In the genomic region with DNA sequence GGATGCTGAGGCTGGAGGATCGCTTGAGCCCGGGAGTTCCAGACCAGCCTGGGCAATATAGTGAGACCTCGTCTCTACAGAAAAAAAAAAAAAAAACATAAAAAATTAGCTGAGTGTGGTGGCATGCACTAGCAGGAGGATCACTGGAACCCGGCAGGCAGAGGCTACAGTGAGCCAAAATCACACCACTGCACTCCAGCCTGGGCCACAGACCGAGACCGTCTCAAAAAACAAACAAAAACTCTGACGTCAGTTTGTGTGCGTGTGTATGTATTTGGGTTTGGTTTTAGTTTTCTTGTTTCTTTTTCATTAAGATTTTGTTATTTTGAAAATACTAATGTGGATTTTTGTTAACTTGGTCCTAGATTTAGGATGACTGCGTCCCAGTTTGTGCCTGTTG, we compare ENCODE assay signal across 21 cellular contexts. TPM values are rescaled to one million over a fixed set of nuclear protein-coding genes. Genes with fewer than 3 reads are reported as not detected.
DNase-seq lines count a peak whose midpoint lies in the region; ATAC-seq and TF ChIP-seq lines count a peak whose summit lies in the region.
"Had no signal": no experiment of that assay in that cellular context is flagged by ENCODE, and none has a peak within 500 bp of the region (broad histone marks: within the 10 kb centered on the region; RNA-seq: fewer than 3 reads in every experiment).

No MANE protein-coding gene starts in this region.

- peaks cover 25% of the 10 kb centered on the region for H3K4me1 ChIP-seq in IMR-90 (ENCODE audit: control insufficient read depth, insufficient read depth, low read length)
- H3K4me1 ChIP-seq in esophagus muscularis mucosa: peaks cover 44 to 57% (median 53%) of the 10 kb centered on the region in 4 donors
- peaks cover 27% of the 10 kb centered on the region for H3K4me1 ChIP-seq in mesenchymal stem cell (ENCODE audit: control insufficient read depth, insufficient read depth, low read depth, low read length)
- H3K4me1 ChIP-seq in subcutaneous abdominal adipose tissue (ENCODE audit: control insufficient read depth in 5 of 5, insufficient read depth in 5 of 5, low read length in 5 of 5): peaks cover 13 to 39% (median 33%) of the 10 kb centered on the region in 5 donors
- peaks cover 27% of the 10 kb centered on the region for H3K4me1 ChIP-seq in mucosa of descending colon (ENCODE audit: low read depth)

- H4K91ac ChIP-seq in IMR-90 (ENCODE audit: insufficient read depth, low read depth, low read length) (no peak overlapping the region), mesenchymal stem cell (ENCODE audit: low read length) (no peak overlapping the region)

- DNase-seq in IMR-90 (peak; percentile 29), esophagus muscularis mucosa (ENCODE audit: extremely low spot score) (no peak), mesenchymal stem cell (no peak), mucosa of descending colon (no peak), hypothalamus (lab: John Stamatoyannopoulos, UW) (no peak)
- no peak for DNase-seq in activated naive CD8-positive, alpha-beta T cell treated with anti-CD3 and anti-CD28 coated beads for 36 hours
- DNase-seq: activated CD4-positive, alpha-beta memory T cell treated with anti-CD3 and anti-CD28 coated beads, Interleukin-2, amount 10 ng/mL, durations not matched to agents 7 days and 5 days; activated naive CD4-positive, alpha-beta T cell treated with anti-CD3 and anti-CD28 coated beads, Interleukin-2, amount 50 U/mL, for 16 hours; activated T-cell treated with anti-CD3 and anti-CD28 coated beads, Interleukin-2, amount 50 U/mL, for 4 hours; cortex of kidney; KG1; NCI-H2081 treated with DMSO at 0.1 percent for 48 hours; NCI-H526; SIG-M5; stimulated activated naive CD8-positive, alpha-beta T cell treated with anti-CD3 and anti-CD28 coated beads, Interleukin-15, amount 100 ng/mL, for 72 hours; WERI-Rb-1 had no signal

- no peaks in the 10 kb centered on the region for H3K27me3 ChIP-seq in IMR-90 (ENCODE audit: control insufficient read depth, insufficient read depth, low read length)
- H3K27me3 ChIP-seq in esophagus muscularis mucosa: no peaks in the 10 kb centered on the region
- H3K27me3 ChIP-seq in mesenchymal stem cell (ENCODE audit: control insufficient read depth in 1 of 2, insufficient read depth in 1 of 2, low read length in 2 of 2): no peaks in the 10 kb centered on the region
- H3K27me3 ChIP-seq in subcutaneous abdominal adipose tissue (ENCODE audit: control insufficient read depth in 5 of 5, insufficient read depth in 4 of 5, low read length in 5 of 5): no peaks in the 10 kb centered on the region

- no peaks in the 10 kb centered on the region for H3K27me3 Mint-ChIP-seq in activated naive CD8-positive, alpha-beta T cell treated with anti-CD3 and anti-CD28 coated beads for 36 hours
- H3K27me3 Mint-ChIP-seq: activated CD4-positive, alpha-beta memory T cell treated with anti-CD3 and anti-CD28 coated beads, Interleukin-2, amount 10 ng/mL, durations not matched to agents 7 days and 5 days; memory B cell; stimulated activated naive CD8-positive, alpha-beta T cell treated with anti-CD3 and anti-CD28 coated beads, Interleukin-15, amount 100 ng/mL, for 72 hours had no signal

- no peak overlapping the region for H4K5ac ChIP-seq in IMR-90 (ENCODE audit: low read depth, low read length)

- H3K4ac ChIP-seq in IMR-90 (ENCODE audit: low read depth, low read length): no peak overlapping the region
- no peak overlapping the region for H3K4ac ChIP-seq in mesenchymal stem cell (ENCODE audit: low read depth in 1 of 2, low read length in 2 of 2)

- no peaks in the 10 kb centered on the region for H3K36me3 Mint-ChIP-seq in activated naive CD8-positive, alpha-beta T cell treated with anti-CD3 and anti-CD28 coated beads for 36 hours

- no peaks in the 10 kb centered on the region for H3K9me3 ChIP-seq in IMR-90 (ENCODE audit: control insufficient read depth, insufficient read depth, low read length)
- no peaks in the 10 kb centered on the region for H3K9me3 ChIP-seq in esophagus muscularis mucosa
- no peaks in the 10 kb centered on the region for H3K9me3 ChIP-seq in mesenchymal stem cell (ENCODE audit: control insufficient read depth, low read length)
- H3K9me3 ChIP-seq in subcutaneous abdominal adipose tissue (ENCODE audit: control insufficient read depth in 5 of 5, low read length in 5 of 5): no peaks in the 10 kb centered on the region
- no peaks in the 10 kb centered on the region for H3K9me3 ChIP-seq in mucosa of descending colon

- TF ChIP-seq CTCF in IMR-90 (conservative IDR thresholded peaks at IDR 0.05; ENCODE audit: low read depth, low read length) (no peak), esophagus muscularis mucosa (IDR thresholded peaks at IDR 0.05) (no peak), mucosa of descending colon (IDR thresholded peaks at IDR 0.05) (no peak)

- H2AK5ac ChIP-seq in IMR-90 (ENCODE audit: low read depth, low read length) (no peak overlapping the region), mesenchymal stem cell (ENCODE audit: low read length, severe bottlenecking) (no peak overlapping the region)

- H3K36me3 ChIP-seq in IMR-90 (ENCODE audit: control insufficient read depth, insufficient read depth, low read length) (peaks cover 51% of the 10 kb centered on the region), esophagus muscularis mucosa (peaks cover 22 to 79% (median 57%) of the 10 kb centered on the region in 4 donors), mesenchymal stem cell (ENCODE audit: control insufficient read depth in 1 of 2, insufficient read depth in 2 of 2, low read depth in 1 of 2, low read length in 2 of 2) (peaks cover 54 to 88% of the 10 kb centered on the region in 2 experiments), subcutaneous abdominal adipose tissue (ENCODE audit: control insufficient read depth in 5 of 5, insufficient read depth in 5 of 5, low read length in 5 of 5) (peaks cover 10 to 85% (median 72%) of the 10 kb centered on the region in 5 donors), mucosa of descending colon (ENCODE audit: low read depth) (no peaks in the 10 kb centered on the region)

- ATAC-seq in IMR-90 (ENCODE audit: low read depth) (no peak), HG03097 (IDR thresholded peaks at IDR 0.05; ENCODE audit: low FRiP score, unreplicated experiment) (no peak), mucosa of descending colon (no peak)
- ATAC-seq: activated T-cell treated with anti-CD3 and anti-CD28 coated beads, Interleukin-2, amount 50 U/mL, for 4 hours; stimulated activated naive CD8-positive, alpha-beta T cell treated with anti-CD3 and anti-CD28 coated beads, Interleukin-15, amount 100 ng/mL, for 72 hours had no signal

- H2BK5ac ChIP-seq in IMR-90 (ENCODE audit: low read depth, low read length, poor library complexity, severe bottlenecking): peak overlapping the region; percentile 30
- no peak overlapping the region for H2BK5ac ChIP-seq in mesenchymal stem cell (ENCODE audit: low read depth, low read length, poor library complexity, severe bottlenecking)

- TF ChIP-seq EP300 in esophagus muscularis mucosa (IDR thresholded peaks at IDR 0.05): no peak

- H4K20me1 ChIP-seq in IMR-90 (ENCODE audit: insufficient read depth, low read length): peaks cover 56% of the 10 kb centered on the region

- H3K4me2 ChIP-seq in IMR-90 (ENCODE audit: low read depth, low read length) (0 out of 2 replicates have a peak overlapping the region, but pooled peaks have one; percentile 13), mesenchymal stem cell (ENCODE audit: low read length, poor library complexity, severe bottlenecking) (no peak overlapping the region)

- whole genome bisulfite sequencing in IMR-90 (ENCODE audit: extremely low coverage in 2 of 2, insufficient read length in 1 of 2), 2 experiments: 80% methylated on average over 1 of the region's 9 CpGs; no CpG with 5 or more reads in 1 of the 2 experiments
- WGBS in esophagus muscularis mucosa: 69% methylated on average over 9 of the region's 9 CpGs
- 93% methylated on average over 8 of the region's 9 CpGs for WGBS in mesenchymal stem cell

- no peak overlapping the region for H4K8ac ChIP-seq in IMR-90 (ENCODE audit: low read depth in 2 of 2, low read length in 2 of 2)
- H4K8ac ChIP-seq in mesenchymal stem cell (ENCODE audit: low read length): no peak overlapping the region

- H3K27ac ChIP-seq in IMR-90 (ENCODE audit: insufficient read depth, low read length) (no peak overlapping the region), esophagus muscularis mucosa (replicated peaks in 1 of 4) (peak overlapping the region; percentile 38 to 56 (median 50)), mesenchymal stem cell (ENCODE audit: low read length, poor library complexity, severe bottlenecking) (no peak overlapping the region), subcutaneous abdominal adipose tissue (ENCODE audit: low read depth, low read length) (peak overlapping the region; percentile 27)
- H3K27ac ChIP-seq: HL-60 had no signal

- no peak overlapping the region for H3K4me3 ChIP-seq in IMR-90 (ENCODE audit: insufficient read depth, low read depth, low read length)
- H3K4me3 ChIP-seq in esophagus muscularis mucosa: no peak overlapping the region
- no peak overlapping the region for H3K4me3 ChIP-seq in mesenchymal stem cell (ENCODE audit: insufficient read depth in 1 of 2, low read depth in 1 of 2, low read length in 2 of 2)
- H3K4me3 ChIP-seq in subcutaneous abdominal adipose tissue (ENCODE audit: low read depth in 1 of 5, low read length in 5 of 5): no peak overlapping the region
- H3K4me3 ChIP-seq in mucosa of descending colon: no peak overlapping the region

- in situ Hi-C loops in IMR-90 (cut with MboI; ENCODE audit: low sequenced_read_pairs): no loop called here

- H3K4me1 Mint-ChIP-seq in activated naive CD8-positive, alpha-beta T cell treated with anti-CD3 and anti-CD28 coated beads for 36 hours: peaks cover 9% of the 10 kb centered on the region

- TF ChIP-seq RAD21 in IMR-90 (IDR thresholded peaks at IDR 0.05; ENCODE audit: low read length): no peak

- POLR2A ChIA-PET in IMR-90 (lab: Charles Lee; ENCODE audit: unreplicated experiment): no interaction called here

- H3K9me1 ChIP-seq in IMR-90 (ENCODE audit: insufficient read depth, low read length): peaks cover 23% of the 10 kb centered on the region

- dilution Hi-C loops in IMR-90 (cut with HindIII; ENCODE audit: low sequenced_read_pairs, unreplicated experiment): no loop called here

- H2BK120ac ChIP-seq in IMR-90 (ENCODE audit: low read depth, low read length) (no peak overlapping the region), mesenchymal stem cell (ENCODE audit: low read depth, low read length) (no peak overlapping the region)

- peaks cover 20 to 80% of the 10 kb centered on the region in 2 experiments for H3K79me1 ChIP-seq in IMR-90 (ENCODE audit: low read depth in 1 of 2, low read length in 2 of 2)
- H3K79me1 ChIP-seq in mesenchymal stem cell (replicated peaks; ENCODE audit: low read length, poor library complexity, severe bottlenecking): peaks cover 27% of the 10 kb centered on the region

- H3K27ac Mint-ChIP-seq in activated naive CD8-positive, alpha-beta T cell treated with anti-CD3 and anti-CD28 coated beads for 36 hours: no peak overlapping the region
- H3K27ac Mint-ChIP-seq: activated CD4-positive, alpha-beta memory T cell treated with anti-CD3 and anti-CD28 coated beads, Interleukin-2, amount 10 ng/mL, durations not matched to agents 7 days and 5 days; stimulated activated naive CD8-positive, alpha-beta T cell treated with anti-CD3 and anti-CD28 coated beads, Interleukin-15, amount 100 ng/mL, for 72 hours; T-helper 1 cell treated with Interleukin-12 subunit alpha and Interleukin-12 subunit beta and Interleukin-4 antibody, amounts not matched to agents 30 μg/mL and 1 μg/mL, for 36 hours had no signal

- H2BK15ac ChIP-seq in IMR-90 (ENCODE audit: low read depth, low read length) (no peak overlapping the region), mesenchymal stem cell (ENCODE audit: low read depth, poor library complexity, severe bottlenecking) (no peak overlapping the region)

- no peak overlapping the region for H3K23ac ChIP-seq in IMR-90 (ENCODE audit: low read depth, low read length)
- no peak overlapping the region for H3K23ac ChIP-seq in mesenchymal stem cell (ENCODE audit: low read length in 2 of 2)

- no TSS peak for BruUV-seq in IMR-90 (replicated peaks; lab: Mats Ljungman, UMichigan)

- H2BK20ac ChIP-seq in IMR-90 (ENCODE audit: low read depth, low read length): no peak overlapping the region

- H3K56ac ChIP-seq in IMR-90 (ENCODE audit: extremely low read depth, insufficient read depth, low read length): no peak overlapping the region

- H2AFZ ChIP-seq in IMR-90 (replicated peaks; ENCODE audit: low read length, poor library complexity) (no peak overlapping the region), mesenchymal stem cell (ENCODE audit: low read depth, low read length) (no peak overlapping the region)

- H2BK12ac ChIP-seq in mesenchymal stem cell (ENCODE audit: low read length in 2 of 2): no peak overlapping the region

- no peaks in the 10 kb centered on the region for H3K9me3 Mint-ChIP-seq in activated naive CD8-positive, alpha-beta T cell treated with anti-CD3 and anti-CD28 coated beads for 36 hours
- H3K9me3 Mint-ChIP-seq: activated CD4-positive, alpha-beta memory T cell treated with anti-CD3 and anti-CD28 coated beads, Interleukin-2, amount 10 ng/mL, durations not matched to agents 7 days and 5 days; activated T-cell treated with anti-CD3 and anti-CD28 coated beads, Interleukin-2, amount 50 U/mL, for 4 hours; memory B cell; stimulated activated naive CD8-positive, alpha-beta T cell treated with anti-CD3 and anti-CD28 coated beads, Interleukin-15, amount 100 ng/mL, for 72 hours; T-helper 1 cell treated with Interleukin-12 subunit alpha and Interleukin-12 subunit beta and Interleukin-4 antibody, amounts not matched to agents 30 μg/mL and 1 μg/mL, for 36 hours had no signal

- H3K18ac ChIP-seq in IMR-90 (ENCODE audit: low read depth, low read length) (no peak overlapping the region), mesenchymal stem cell (ENCODE audit: low read depth in 1 of 2, low read length in 2 of 2) (no peak overlapping the region)

- no peak overlapping the region for H3K14ac ChIP-seq in IMR-90 (replicated peaks; ENCODE audit: low read depth, low read length)
- no peak overlapping the region for H3K14ac ChIP-seq in mesenchymal stem cell (ENCODE audit: low read length in 2 of 2)

- H2AK9ac ChIP-seq in IMR-90 (replicated peaks; ENCODE audit: low read depth, low read length, poor library complexity): no peak overlapping the region

- intact Hi-C loops in IMR-90 (cut with micrococcal nuclease) (no loop called here), esophagus muscularis mucosa (cut with DNase I) (no loop called here), mucosa of descending colon (cut with DNase I, micrococcal nuclease) (loop anchor here in 1 of 2 donors (10.0 kb wide), 1 partner anchor 110 kb away; no protein-coding TSS in a partner anchor)

- no peak overlapping the region for H3K4me3 Mint-ChIP-seq in activated naive CD8-positive, alpha-beta T cell treated with anti-CD3 and anti-CD28 coated beads for 36 hours
- H3K4me3 Mint-ChIP-seq: activated CD4-positive, alpha-beta memory T cell treated with anti-CD3 and anti-CD28 coated beads, Interleukin-2, amount 10 ng/mL, durations not matched to agents 7 days and 5 days; activated T-cell treated with anti-CD3 and anti-CD28 coated beads, Interleukin-2, amount 50 U/mL, for 4 hours; memory B cell; stimulated activated naive CD8-positive, alpha-beta T cell treated with anti-CD3 and anti-CD28 coated beads, Interleukin-15, amount 100 ng/mL, for 72 hours; T-helper 1 cell treated with Interleukin-12 subunit alpha and Interleukin-12 subunit beta and Interleukin-4 antibody, amounts not matched to agents 30 μg/mL and 1 μg/mL, for 36 hours had no signal

- TF ChIP-seq POLR2A in IMR-90 (IDR thresholded peaks at IDR 0.05; ENCODE audit: low read depth, low read length): no peak
- TF ChIP-seq POLR2A in esophagus muscularis mucosa (IDR thresholded peaks at IDR 0.05; ENCODE audit: low read depth): no peak

- CTCF ChIA-PET in IMR-90 (lab: Yijun Ruan, JAX): interaction anchor here (0.6 kb wide), 2 partner anchors 154 to 164 kb away, joined by 3 read pairs; no protein-coding TSS in a partner anchor

- H3K9ac ChIP-seq in IMR-90 (ENCODE audit: low read depth, low read length): no peak overlapping the region
- peak overlapping the region; percentile 38 for H3K9ac ChIP-seq in mesenchymal stem cell (ENCODE audit: low read length)
- no peak overlapping the region for H3K9ac ChIP-seq in subcutaneous abdominal adipose tissue (ENCODE audit: low read length in 5 of 5)

RNA-seq across cellular contexts. Expression of gene CEP68, which starts 19.0 kb away (rescaled TPM):
- total RNA-seq in IMR-90 (2012; rRNA removed): 5.3 and 5.6 TPM in 2 replicates
- 5.5 TPM in 2 replicates for polyA plus RNA-seq in IMR-90 (2012; rRNA removed)
- 3.8 and 5.6 TPM in 2 replicates for polyA plus RNA-seq in IMR-90 (2012; cell fraction: cytosol; rRNA removed)
- polyA plus RNA-seq in IMR-90 (2012; cell fraction: nucleus; rRNA removed; ENCODE audit: low replicate concordance): 8.2 and 8.7 TPM in 2 replicates
- total RNA-seq in esophagus muscularis mucosa: 10 to 100 TPM; 21.6 to 39.3 (median 28.6) TPM
- 2.9 TPM for polyA plus RNA-seq in mesenchymal stem cell (2013, experiment 1 of 2)
- 3.2 TPM for polyA plus RNA-seq in mesenchymal stem cell (2013, experiment 2 of 2)
- total RNA-seq in mucosa of descending colon: 10 to 100 TPM in 2 of 3 donors, 1 to 10 TPM in 1; 8.9 to 30.9 (median 13.2) TPM
- total RNA-seq in activated naive CD8-positive, alpha-beta T cell treated with anti-CD3 and anti-CD28 coated beads for 36 hours: 1 to 10 TPM; 4.0 TPM

RNA-seq across cellular contexts. Expression of gene RAB1A, which starts 54.7 kb away (rescaled TPM):
- total RNA-seq in IMR-90 (2012; rRNA removed) (114 and 127 TPM in 2 replicates), esophagus muscularis mucosa (10 to 100 TPM; 72.1 to 91.4 (median 86.0) TPM), mucosa of descending colon (100 to 1,000 TPM; 144 to 165 (median 151) TPM)
- polyA plus RNA-seq in IMR-90 (2012; rRNA removed): 152 and 169 TPM in 2 replicates
- polyA plus RNA-seq in IMR-90 (2012; cell fraction: cytosol; rRNA removed): 44.4 and 46.8 TPM in 2 replicates
- polyA plus RNA-seq in IMR-90 (2012; cell fraction: nucleus; rRNA removed; ENCODE audit: low replicate concordance): 10.2 and 75.1 TPM in 2 replicates
- 263 TPM for polyA plus RNA-seq in mesenchymal stem cell (2013, experiment 1 of 2)
- 275 TPM for polyA plus RNA-seq in mesenchymal stem cell (2013, experiment 2 of 2)
- 10 to 100 TPM; 79.0 to 80.5 TPM for total RNA-seq in activated naive CD8-positive, alpha-beta T cell treated with anti-CD3 and anti-CD28 coated beads for 36 hours

Comparison
In these comparisons a context has a peak if more than half of its experiments do, and no peak if none do; other contexts are left out.
1. H3K27ac ChIP-seq: peak in esophagus muscularis mucosa (4 of 4) and subcutaneous abdominal adipose tissue (single experiment); none in IMR-90 (single experiment) and mesenchymal stem cell (single experiment).